ENCODE assay signal across 8 cellular contexts in genomic region chr9:69672828-69673640, GRCh38. TPM values are rescaled to one million over a fixed set of nuclear protein-coding genes. Genes with fewer than 3 reads are reported as not detected.
DNase-seq lines count a peak whose midpoint lies in the region; ATAC-seq and TF ChIP-seq lines count a peak whose summit lies in the region.

No MANE protein-coding gene starts in this region.

- ATAC-seq in GM23338: peak; percentile 89

- no peaks in the 10 kb centered on the region for H3K9me3 ChIP-seq in DOHH2 (ENCODE audit: control insufficient read depth, insufficient read depth, low read length)
- H3K9me3 ChIP-seq in neural progenitor cell (ENCODE audit: low read depth): no peaks in the 10 kb centered on the region
- no peaks in the 10 kb centered on the region for H3K9me3 ChIP-seq in stomach smooth muscle (ENCODE audit: control insufficient read depth in 2 of 2, low read length in 2 of 2)

- no peaks in the 10 kb centered on the region; the same call in 2 of the 3 replicates for H3K36me3 Mint-ChIP-seq in GM23338 (ENCODE audit: low read depth)
- H3K36me3 Mint-ChIP-seq in neural progenitor cell: no peaks in the 10 kb centered on the region

- H4K20me1 ChIP-seq in DOHH2 (ENCODE audit: control insufficient read depth, insufficient read depth, low read depth, low read length): no peaks in the 10 kb centered on the region
- H4K20me1 ChIP-seq in GM23338 (replicated peaks; ENCODE audit: insufficient read depth): no peaks in the 10 kb centered on the region
- no peaks in the 10 kb centered on the region for H4K20me1 ChIP-seq in neural progenitor cell (ENCODE audit: low read depth)

- H3K27ac Mint-ChIP-seq in GM23338: no peak overlapping the region
- H3K27ac Mint-ChIP-seq in neural progenitor cell: peak overlapping the region; percentile 9

- H3K27ac ChIP-seq in DOHH2 (ENCODE audit: low read depth, low read length) (no peak overlapping the region), GM23338 (ENCODE audit: low read depth) (0 out of 2 replicates have a peak overlapping the region, but pooled peaks have one; percentile 30), neural progenitor cell (no peak overlapping the region), stomach smooth muscle (ENCODE audit: low read length) (peak overlapping the region; percentile 37)

- H3K36me3 ChIP-seq in DOHH2 (ENCODE audit: control insufficient read depth, low read length) (no peaks in the 10 kb centered on the region), GM23338 (ENCODE audit: insufficient read depth) (no peaks in the 10 kb centered on the region), neural progenitor cell (no peaks in the 10 kb centered on the region), stomach smooth muscle (ENCODE audit: control insufficient read depth in 2 of 2, insufficient read depth in 2 of 2, low read length in 2 of 2) (no peaks in the 10 kb centered on the region)

- no peaks in the 10 kb centered on the region for H3K79me2 ChIP-seq in DOHH2 (ENCODE audit: control insufficient read depth, low read length)
- H3K79me2 ChIP-seq in GM23338 (replicated peaks; ENCODE audit: insufficient read depth): no peaks in the 10 kb centered on the region
- H3K79me2 ChIP-seq in neural progenitor cell (ENCODE audit: low read depth): no peaks in the 10 kb centered on the region

- no peaks in the 10 kb centered on the region for H3F3A ChIP-seq in DOHH2 (ENCODE audit: control insufficient read depth, insufficient read depth)
- peaks cover 8% of the 10 kb centered on the region; the same call in 1 of the 2 replicates for H3F3A ChIP-seq in GM23338 (replicated peaks; ENCODE audit: low read depth)
- peaks cover 36% of the 10 kb centered on the region for H3F3A ChIP-seq in neural progenitor cell (ENCODE audit: low read depth)

- H2AFZ ChIP-seq in GM23338: peak overlapping the region; percentile 97
- H2AFZ ChIP-seq in neural progenitor cell (replicated peaks): peak overlapping the region; percentile 97

- no peaks in the 10 kb centered on the region for H3K9me2 ChIP-seq in DOHH2 (replicated peaks; ENCODE audit: control insufficient read depth, low read length)
- no peaks in the 10 kb centered on the region for H3K9me2 ChIP-seq in GM23338 (ENCODE audit: insufficient read depth)

- H3K4me1 ChIP-seq in DOHH2 (ENCODE audit: control insufficient read depth, low read length) (peaks cover 5% of the 10 kb centered on the region; the same call in 1 of the 2 replicates), GM23338 (ENCODE audit: insufficient read depth) (peaks cover 6% of the 10 kb centered on the region), neural progenitor cell (peaks cover 8% of the 10 kb centered on the region), stomach smooth muscle (ENCODE audit: control insufficient read depth, insufficient read depth, low read length) (peaks cover 21% of the 10 kb centered on the region)

- H3K4me2 ChIP-seq in DOHH2 (ENCODE audit: low read length): peak overlapping the region; percentile 57
- H3K4me2 ChIP-seq in GM23338: peak overlapping the region; percentile 95
- peak overlapping the region; percentile 96 for H3K4me2 ChIP-seq in neural progenitor cell

- H3K27me3 Mint-ChIP-seq in GM23338 (ENCODE audit: insufficient read depth, low read depth, poor library complexity): peaks cover 25% of the 10 kb centered on the region
- peaks cover 16% of the 10 kb centered on the region for H3K27me3 Mint-ChIP-seq in neural progenitor cell (ENCODE audit: insufficient read depth, low read depth)

- H3K4me1 Mint-ChIP-seq in GM23338 (peaks cover 12% of the 10 kb centered on the region; the same call in 2 of the 3 replicates), neural progenitor cell (peaks cover 19% of the 10 kb centered on the region)

- TF ChIP-seq CTCF in DOHH2 (IDR thresholded peaks at IDR 0.05; ENCODE audit: low read depth, low read length, poor library complexity, severe bottlenecking) (peak; percentile 61), GM23338 (conservative IDR thresholded peaks at IDR 0.05; ENCODE audit: low read depth in 2 of 2) (peak; percentile 74 to 82), neural progenitor cell (IDR thresholded peaks at IDR 0.05) (peak; percentile 84)

- DNase-seq in GM23338 (ENCODE audit: low spot score): peak; percentile 97
- peak; percentile 73 to 80 for DNase-seq in Kasumi-1 (lab: John Stamatoyannopoulos, UW)
- peak; percentile 78 for DNase-seq in RPMI8226
- peak; percentile 42 for DNase-seq in activated gamma-delta T cell treated with anti-CD3 and anti-CD28 coated beads, Interleukin-2, amount 50 U/mL, for 16 hours (ENCODE audit: low read depth)
- peak; percentile 73 for DNase-seq in foreskin melanocyte
- DNase-seq in neural progenitor cell (ENCODE audit: low spot score): peak; percentile 96

- H3K9me3 Mint-ChIP-seq in GM23338: no peaks in the 10 kb centered on the region
- H3K9me3 Mint-ChIP-seq in neural progenitor cell: no peaks in the 10 kb centered on the region

- no peak overlapping the region for H3K9ac ChIP-seq in neural progenitor cell
- H3K9ac ChIP-seq in stomach smooth muscle (ENCODE audit: low read length in 2 of 2): peak overlapping the region; percentile 65 to 83

- H3K4me3 ChIP-seq in DOHH2 (ENCODE audit: low read length) (peak overlapping the region; percentile 46; the same call in 1 of the 2 replicates), GM23338 (peak overlapping the region; percentile 81), neural progenitor cell (peak overlapping the region; percentile 83), stomach smooth muscle (ENCODE audit: low read length in 2 of 2) (peak overlapping the region; percentile 93 to 97)

- H3K27me3 ChIP-seq in DOHH2 (ENCODE audit: control insufficient read depth, low read length) (peaks cover 23% of the 10 kb centered on the region), GM23338 (ENCODE audit: insufficient read depth) (peaks cover 35% of the 10 kb centered on the region), neural progenitor cell (peaks cover 28% of the 10 kb centered on the region), stomach smooth muscle (ENCODE audit: control insufficient read depth in 1 of 2, insufficient read depth in 2 of 2, low read length in 2 of 2) (no peaks in the 10 kb centered on the region)

- H3K4me3 Mint-ChIP-seq in GM23338 (peak overlapping the region; percentile 68), neural progenitor cell (peak overlapping the region; percentile 84)

TF ChIP-seq in GM23338, 12 proteins besides CTCF, POLR2A, EP300 and RAD21 (continues in another document):
- TF ChIP-seq ZNF114 (CRISPR knock-in tag; IDR thresholded peaks at IDR 0.05): no peak
- peak; percentile 58 for TF ChIP-seq CREB1 (CRISPR knock-in tag; IDR thresholded peaks at IDR 0.05; ENCODE audit: low read depth)

RNA-seq across cellular contexts. Expression of gene APBA1, which starts 0.9 kb away (rescaled TPM):
- 0.58 and 1.0 TPM in 2 replicates for total RNA-seq in GM23338 (2014; rRNA removed; shearing (Covaris generic))
- polyA plus RNA-seq in GM23338 (2016; fragmentation: Nextera tagmentation; extraction: Ambion mirVana): 0.26 TPM in 2 replicates
- 2.1 and 3.4 TPM in 2 replicates for total RNA-seq in neural progenitor cell (ENCODE audit: low replicate concordance)

Comparison
In these comparisons a context has a peak if more than half of its experiments do, and no peak if none do; other contexts are left out.
1. H3K27ac ChIP-seq: peak in GM23338 (single experiment) and stomach smooth muscle (single experiment); none in DOHH2 (single experiment) and neural progenitor cell (single experiment).
2. DNase-seq: peak in every context shown above with its lines; median percentile 97 in GM23338; 96 in neural progenitor cell; 78 in RPMI8226; 76 in Kasumi-1; 73 in foreskin melanocyte; 42 in activated gamma-delta T cell treated with anti-CD3 and anti-CD28 coated beads, Interleukin-2, amount 50 U/mL, for 16 hours.
3. Peak in every context shown above with its lines, with median percentiles within 50 percentile points of each other: H3K4me2 ChIP-seq, H3K4me3 ChIP-seq and CTCF ChIP-seq.